Comparison of ENCODE assay signal across 8 cellular contexts in the genomic region with DNA sequence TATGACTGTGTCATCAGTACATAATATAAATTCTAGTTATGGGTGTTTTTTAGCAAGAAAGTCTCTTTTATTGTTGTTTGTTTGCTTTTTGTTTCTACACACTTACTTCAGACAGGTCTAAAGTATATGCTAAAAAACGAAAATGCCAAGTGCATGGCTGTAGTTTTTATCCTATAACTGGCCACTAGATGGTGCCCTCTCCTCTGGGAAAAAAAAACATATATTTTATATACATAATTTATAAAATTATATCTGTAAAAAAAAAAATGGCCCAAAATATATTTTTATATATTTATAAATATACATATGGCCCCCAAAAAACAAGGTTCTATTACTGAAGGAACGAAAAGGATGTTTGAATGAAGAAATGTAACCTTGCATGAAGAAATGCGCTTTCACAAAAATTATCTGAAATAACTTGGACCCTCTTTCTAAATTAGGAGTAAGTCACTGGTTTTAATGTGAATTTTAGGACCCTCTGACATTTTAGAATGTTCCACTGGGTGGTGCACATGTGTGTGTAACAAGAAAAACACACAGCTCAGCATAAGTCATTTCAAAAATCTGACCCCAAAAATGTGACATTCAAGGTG.
DNase-seq lines count a peak whose midpoint lies in the region; ATAC-seq, FAIRE-seq and TF ChIP-seq lines count a peak whose summit lies in the region.

No MANE protein-coding gene starts in this region.

- intact Hi-C loops in HepG2 (cut with micrococcal nuclease; ENCODE audit: unreplicated experiment) (loop anchor here (1.0 kb wide), 3 partner anchors 217 to 867 kb away; no protein-coding TSS in a partner anchor), posterior cingulate gyrus (cut with DNase I) (loop anchor here (2.0 kb wide), 1 partner anchor 217 kb away; no protein-coding TSS in a partner anchor)

- H3K9ac ChIP-seq in HepG2 (ENCODE audit: insufficient read depth, low read depth, low read length), result no peak overlapping the region

- no peak for FAIRE-seq in HepG2 (lab: Jason Lieb, UNC)

- in situ Hi-C loops in HepG2 (cut with HindIII; ENCODE audit: extremely low pct_ligation_motif_present, low pct_unique_long_range_greater_than_20kb), result no loop called here

- H3K27me3 ChIP-seq in HepG2 (ENCODE audit: control insufficient read depth in 1 of 2, insufficient read depth in 2 of 2, low read length in 2 of 2), result no peaks in the 10 kb centered on the region

- H3K27ac ChIP-seq in HepG2 (ENCODE audit: extremely low read length, insufficient read depth, low read length), result no peak overlapping the region

- BruUV-seq in HepG2 (replicated peaks; lab: Mats Ljungman, UMichigan), result no TSS peak

- TF ChIP-seq EP300 in HepG2 (IDR thresholded peaks at IDR 0.05; ENCODE audit: low read depth in 2 of 2, low read length in 2 of 2) (no peak), HepG2 (CRISPR knock-in tag; IDR thresholded peaks at IDR 0.05; ENCODE audit: borderline replicate concordance) (no peak)

- no peak overlapping the region for H2AFZ ChIP-seq in HepG2 (ENCODE audit: low read length)

- no peak for TF ChIP-seq POLR2A in HepG2 (IDR thresholded peaks at IDR 0.05; ENCODE audit: insufficient read depth in 1 of 2, low read depth in 2 of 2, low read length in 2 of 2)

- H3K36me3 ChIP-seq in HepG2 (replicated peaks in 1 of 2; ENCODE audit: control insufficient read depth in 1 of 2, insufficient read depth in 2 of 2, low read length in 2 of 2), result no peaks in the 10 kb centered on the region

- no peak for TF ChIP-seq RAD21 in HepG2 (CRISPR knock-in tag; IDR thresholded peaks at IDR 0.05)

- H3K4me2 ChIP-seq in HepG2 (ENCODE audit: low read depth, low read length), result no peak overlapping the region

- H3K4me3 ChIP-seq in HepG2 (replicated peaks in 1 of 3; ENCODE audit: insufficient read depth in 1 of 3, low read depth in 2 of 3, low read length in 3 of 3), result no peak overlapping the region

- peak; percentile 30 to 52 for DNase-seq in NCI-H446 (lab: John Stamatoyannopoulos, UW)
- no peak for DNase-seq in NCI-H446 treated with DMSO at 0.1 percent for 48 hours (lab: John Stamatoyannopoulos, UW)
- DNase-seq in LHCN-M2 (ENCODE audit: low read depth), result peak; percentile 21
- peak; percentile 1 for DNase-seq in activated gamma-delta T cell treated with anti-CD3 and anti-CD28 coated beads, Interleukin-2, amount 50 U/mL, for 16 hours (ENCODE audit: low read depth)
- no peak for DNase-seq in HepG2 (ENCODE audit: low spot score)
- no peak for DNase-seq in posterior cingulate gyrus
- DNase-seq in activated naive CD4-positive, alpha-beta T cell treated with Interleukin-2 at 50 U/mL for 16 hours, result no peak

- no peaks in the 10 kb centered on the region for H3K79me2 ChIP-seq in HepG2 (ENCODE audit: insufficient read depth, low read length)

- no peaks in the 10 kb centered on the region for H3K9me3 ChIP-seq in HepG2 (ENCODE audit: low read length)

- no peaks in the 10 kb centered on the region for H4K20me1 ChIP-seq in HepG2 (ENCODE audit: insufficient read depth, low read length)

- ATAC-seq in HepG2 (no peak), HG02642 (IDR thresholded peaks at IDR 0.05; ENCODE audit: poor library complexity, unreplicated experiment) (no peak)

- CTCF ChIA-PET in HepG2 (lab: Yijun Ruan, JAX; ENCODE audit: low intra/inter-chr PET ratio, low total read pairs), result interaction anchor here (0.8 kb wide), 1 partner anchor 715 kb away, joined by 4 read pairs; no protein-coding TSS in a partner anchor

- H3K4me1 ChIP-seq in HepG2 (ENCODE audit: insufficient read depth, low read length), result peaks cover 12% of the 10 kb centered on the region

- POLR2A ChIA-PET in HepG2 (lab: Yijun Ruan, JAX), result no interaction called here

- WGBS in HepG2 (ENCODE audit: low lambda C conversion rate), result 35% methylated on average over 3 of the region's 3 CpGs

- TF ChIP-seq CTCF in HepG2 (CRISPR knock-in tag; IDR thresholded peaks at IDR 0.05), result peak; percentile 38

TF ChIP-seq in HepG2, 621 proteins besides CTCF, POLR2A, EP300 and RAD21:
- TF ChIP-seq STAG1 (CRISPR knock-in tag; IDR thresholded peaks at IDR 0.05) (peak; percentile 41), ZNF598 (CRISPR knock-in tag; IDR thresholded peaks at IDR 0.05; ENCODE audit: borderline replicate concordance) (no peak)

Comparison
In these comparisons a context has a peak if more than half of its experiments do, and no peak if none do; other contexts are left out.
1. DNase-seq: peak in NCI-H446 (2 of 2), LHCN-M2 (single experiment) and activated gamma-delta T cell treated with anti-CD3 and anti-CD28 coated beads, Interleukin-2, amount 50 U/mL, for 16 hours (single experiment); none in NCI-H446 treated with DMSO at 0.1 percent for 48 hours (single experiment), HepG2 (single experiment), posterior cingulate gyrus (0 of 10) and activated naive CD4-positive, alpha-beta T cell treated with Interleukin-2 at 50 U/mL for 16 hours (single experiment).